ENCODE assay signal across 1 cellular context in genomic region chr2:233130481-233130970, GRCh38.
TF ChIP-seq lines count a peak whose summit lies in the region.

No MANE protein-coding gene starts in this region.

TF ChIP-seq in GM23338, 12 proteins besides CTCF, POLR2A, EP300 and RAD21:
- TF ChIP-seq POLR2AphosphoS5 (IDR thresholded peaks at IDR 0.05; ENCODE audit: low read depth) = no peak
- TF ChIP-seq CREB1 (CRISPR knock-in tag; IDR thresholded peaks at IDR 0.05; ENCODE audit: low read depth) = no peak
- no peak for TF ChIP-seq EZH2 (IDR thresholded peaks at IDR 0.05; ENCODE audit: low read depth, unreplicated experiment)
- no peak for TF ChIP-seq STAT1 (IDR thresholded peaks at IDR 0.05; ENCODE audit: unreplicated experiment)
- TF ChIP-seq EZH2phosphoT487 (IDR thresholded peaks at IDR 0.05; ENCODE audit: unreplicated experiment) = no peak
- no peak for TF ChIP-seq ZNF114 (CRISPR knock-in tag; IDR thresholded peaks at IDR 0.05)
- TF ChIP-seq ZNF331 (CRISPR knock-in tag; IDR thresholded peaks at IDR 0.05; ENCODE audit: low read depth) = no peak
- no peak for TF ChIP-seq NANOG (IDR thresholded peaks at IDR 0.05; ENCODE audit: borderline replicate concordance)
